ENCODE assay signal across 19 cellular contexts in genomic region chr1:168907053-168907452, GRCh38.
DNase-seq lines count a peak whose midpoint lies in the region; ATAC-seq and TF ChIP-seq lines count a peak whose summit lies in the region.
"Had no signal": no experiment of that assay in that cellular context is flagged by ENCODE, and none has a peak within 500 bp of the region (broad histone marks: within the 10 kb centered on the region; RNA-seq: fewer than 3 reads in every experiment).

No MANE protein-coding gene starts in this region.

- POLR2A ChIA-PET in PC-9 (lab: Charles Lee; ENCODE audit: unreplicated experiment): interaction anchor here (0.6 to 0.8 kb wide), 3 partner anchors 11 to 27 kb away, joined by 4 to 9 read pairs (median 5); no protein-coding TSS in a partner anchor

- H3K9me2 ChIP-seq in PC-9 (ENCODE audit: insufficient read depth): no peaks in the 10 kb centered on the region

- H3K27ac ChIP-seq in PC-9 (peak overlapping the region; percentile 91), left lung (peak overlapping the region; percentile 23 to 68), transverse colon (peak overlapping the region in 3 of 4 donors; percentile 15 to 51 (median 30))
- H3K27ac ChIP-seq: HL-60 had no signal

- H3K4me3 ChIP-seq in PC-9 (peak overlapping the region; percentile 27; the same call in 1 of the 2 replicates), left lung (no peak overlapping the region), transverse colon (no peak overlapping the region)
- H3K4me3 ChIP-seq: GM23338 had no signal

- H3K36me3 ChIP-seq in PC-9 (ENCODE audit: low read depth): no peaks in the 10 kb centered on the region
- no peaks in the 10 kb centered on the region for H3K36me3 ChIP-seq in left lung
- H3K36me3 ChIP-seq in transverse colon: no peaks in the 10 kb centered on the region

- WGBS in transverse colon (ENCODE audit: low coverage in 1 of 2), 2 donors: 45 to 47% methylated on average over 5 of the region's 5 CpGs

- in situ Hi-C loops in transverse colon (cut with MboI; ENCODE audit: low pct_ligation_motif_present in 1 of 4, low pct_unique_long_range_greater_than_20kb in 1 of 4, low sequenced_read_pairs in 3 of 4): no loop called here

- BruUV-seq in PC-9 (replicated peaks; lab: Mats Ljungman, UMichigan): no TSS peak

- H3K27me3 ChIP-seq in PC-9 (ENCODE audit: insufficient read depth, low read depth): no peaks in the 10 kb centered on the region
- H3K27me3 ChIP-seq in left lung: no peaks in the 10 kb centered on the region
- no peaks in the 10 kb centered on the region for H3K27me3 ChIP-seq in transverse colon

- peak overlapping the region; percentile 80 for H3K4me2 ChIP-seq in PC-9
- H3K4me2 ChIP-seq: GM23338 had no signal

- no peaks in the 10 kb centered on the region for H4K20me1 ChIP-seq in PC-9 (ENCODE audit: insufficient read depth)

- ATAC-seq in left lung (peak; percentile 95), HG03025 (IDR thresholded peaks at IDR 0.05; ENCODE audit: low FRiP score, unreplicated experiment) (no peak), GM21619 (IDR thresholded peaks at IDR 0.05; ENCODE audit: unreplicated experiment) (no peak)
- ATAC-seq: GM23338, left lobe of liver had no signal

- TF ChIP-seq POLR2A in transverse colon (IDR thresholded peaks at IDR 0.05): no peak

- H3K4me1 ChIP-seq in PC-9 (replicated peaks; ENCODE audit: insufficient read depth): peaks cover 37% of the 10 kb centered on the region
- peaks cover 4 to 5% of the 10 kb centered on the region in 2 donors for H3K4me1 ChIP-seq in left lung
- peaks cover 0 to 23% (median 15%) of the 10 kb centered on the region in 4 donors for H3K4me1 ChIP-seq in transverse colon

- H3F3A ChIP-seq in PC-9 (ENCODE audit: insufficient read depth, low read depth): peaks cover 23% of the 10 kb centered on the region

- H3K79me2 ChIP-seq in PC-9 (ENCODE audit: low read depth): no peaks in the 10 kb centered on the region

- peak; percentile 37 for DNase-seq in HPDE6-E6E7 (ENCODE audit: extremely low spot score)
- DNase-seq in PC-9: peak; percentile 52 to 97
- peak in 1 of 2 donors; percentile 39 for DNase-seq in left lung
- DNase-seq in transverse colon: peak; percentile 20
- no peak for DNase-seq in effector CD8-positive, alpha-beta T cell (lab: John Stamatoyannopoulos, UW)
- DNase-seq: activated CD4-positive, alpha-beta T cell treated with anti-CD3 and anti-CD28 coated beads, Interleukin-2, amount 10 ng/mL, durations not matched to agents 24 days and 14 days; activated CD8-positive, alpha-beta memory T cell treated with anti-CD3 and anti-CD28 coated beads, Interleukin-2, amount 50 U/mL, for 48 hours; activated gamma-delta T cell; amniotic stem cell; cerebellar nuclear complex; KBM-7; NCI-H446; stimulated activated CD4-positive, alpha-beta T cell treated with anti-CD3 and anti-CD28 coated beads, Interleukin-4, amount 100 ng/mL, for 24 hours; T1000 had no signal

- TF ChIP-seq CTCF in PC-9 (conservative IDR thresholded peaks at IDR 0.05): no peak
- no peak for TF ChIP-seq CTCF in left lung (IDR thresholded peaks at IDR 0.05)
- TF ChIP-seq CTCF in transverse colon (IDR thresholded peaks at IDR 0.05): no peak

- CTCF ChIA-PET in PC-9 (lab: Charles Lee): interaction anchor here (0.5 to 0.8 kb wide), 3 partner anchors 199 to 304 kb away, joined by 3 read pairs; no protein-coding TSS in a partner anchor

- peak overlapping the region; percentile 63 for H2AFZ ChIP-seq in PC-9
- H2AFZ ChIP-seq: GM23338 had no signal

- intact Hi-C loops in PC-9 (cut with micrococcal nuclease; ENCODE audit: unreplicated experiment): loop anchor here (5.0 to 10.0 kb wide), 2 partner anchors 200 to 282 kb away; partner anchors contain the start of gene ATP1B1
- intact Hi-C loops in left lung (cut with DNase I): no loop called here
- intact Hi-C loops in transverse colon (cut with DNase I; ENCODE audit: low total_unique reads): no loop called here

- no peak for TF ChIP-seq EP300 in transverse colon (IDR thresholded peaks at IDR 0.05; ENCODE audit: low read depth)

- H3K9me3 ChIP-seq in PC-9 (ENCODE audit: insufficient read depth, low read depth): peaks cover 5% of the 10 kb centered on the region; the same call in 1 of the 2 replicates
- H3K9me3 ChIP-seq in left lung: no peaks in the 10 kb centered on the region
- H3K9me3 ChIP-seq in transverse colon: no peaks in the 10 kb centered on the region

Comparison
In these comparisons a context has a peak if more than half of its experiments do, and no peak if none do; other contexts are left out.
1. H3K27ac ChIP-seq: peak in every context shown above with its lines; median percentile 91 in PC-9; 46 in left lung; 30 in transverse colon.